Comparison of ENCODE assay signal across 9 cellular contexts in the genomic region with DNA sequence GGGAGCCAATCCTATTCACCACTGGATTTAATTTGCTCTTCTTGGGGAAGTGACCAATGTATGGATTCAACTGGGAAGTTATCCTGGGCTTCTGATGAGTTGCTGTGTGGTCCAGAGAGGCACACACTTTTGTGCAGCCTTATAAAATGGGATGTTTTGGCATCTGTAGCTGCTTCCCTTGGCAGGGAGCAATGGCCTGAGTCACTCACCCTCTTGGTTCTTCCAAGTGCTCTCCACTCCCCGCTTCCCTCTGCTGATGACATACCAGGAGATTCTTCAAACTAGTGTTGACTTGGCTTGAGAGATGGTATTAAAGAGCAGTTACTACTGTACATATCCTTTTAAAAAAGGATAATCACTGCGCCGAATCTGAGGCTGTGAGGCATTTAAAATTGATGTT.
A peak's percentile ranks its signal among the peaks of the same experiment; 100 is the strongest.
DNase-seq lines count a peak whose midpoint lies in the region; ATAC-seq and TF ChIP-seq lines count a peak whose summit lies in the region.
"Had no signal": no experiment of that assay in that cellular context is flagged by ENCODE, and none has a peak within 500 bp of the region (broad histone marks: within the 10 kb centered on the region; RNA-seq: fewer than 3 reads in every experiment).

No MANE protein-coding gene starts in this region.

- intact Hi-C loops in left ventricle myocardium inferior (cut with micrococcal nuclease), result no loop called here
- intact Hi-C loops in upper lobe of right lung (cut with DNase I), result no loop called here
- intact Hi-C loops in body of pancreas (cut with DNase I), result no loop called here

- H3K4me3 ChIP-seq in astrocyte of the spinal cord (ENCODE audit: low read depth, low read length) (no peak overlapping the region), left ventricle myocardium inferior (no peak overlapping the region), upper lobe of right lung (no peak overlapping the region), body of pancreas (no peak overlapping the region)

- no peaks in the 10 kb centered on the region for H3K27me3 ChIP-seq in left ventricle myocardium inferior (ENCODE audit: low read depth)
- no peaks in the 10 kb centered on the region for H3K27me3 ChIP-seq in upper lobe of right lung
- H3K27me3 ChIP-seq in body of pancreas, result no peaks in the 10 kb centered on the region

- H3K4me1 ChIP-seq in left ventricle myocardium inferior (peaks cover 55% of the 10 kb centered on the region), upper lobe of right lung (peaks cover 22% of the 10 kb centered on the region), body of pancreas (no peaks in the 10 kb centered on the region)

- peak; percentile 26 for DNase-seq in NCI-H510A treated with DMSO at 0.1 percent for 48 hours (lab: John Stamatoyannopoulos, UW)
- DNase-seq in NCI-H510A (lab: John Stamatoyannopoulos, UW), result no peak
- peak; percentile 80 for DNase-seq in astrocyte of the spinal cord (ENCODE audit: low read depth, low spot score)
- peak; percentile 37 for DNase-seq in left ventricle myocardium inferior
- no peak for DNase-seq in upper lobe of right lung
- DNase-seq in body of pancreas, result no peak
- DNase-seq: NCI-H526 had no signal

- in situ Hi-C loops in astrocyte of the spinal cord (cut with HindIII; ENCODE audit: low sequenced_read_pairs), result no loop called here

- no peak for TF ChIP-seq POLR2A in body of pancreas (IDR thresholded peaks at IDR 0.05)

- TF ChIP-seq CTCF in astrocyte of the spinal cord (IDR thresholded peaks at IDR 0.05; ENCODE audit: low read depth, low read length) (no peak), left ventricle myocardium inferior (IDR thresholded peaks at IDR 0.05; ENCODE audit: borderline replicate concordance) (no peak), upper lobe of right lung (IDR thresholded peaks at IDR 0.05) (no peak), body of pancreas (IDR thresholded peaks at IDR 0.05) (no peak)

- no peaks in the 10 kb centered on the region for H3K9me3 ChIP-seq in left ventricle myocardium inferior (replicated peaks)
- no peaks in the 10 kb centered on the region for H3K9me3 ChIP-seq in upper lobe of right lung
- no peaks in the 10 kb centered on the region for H3K9me3 ChIP-seq in body of pancreas

- 66 to 92% methylated on average over 2 to 3 of the region's 3 CpGs for WGBS in body of pancreas, 2 donors

- H3K36me3 ChIP-seq in left ventricle myocardium inferior (no peaks in the 10 kb centered on the region), upper lobe of right lung (no peaks in the 10 kb centered on the region), body of pancreas (replicated peaks in 1 of 2; ENCODE audit: insufficient read depth in 1 of 2, low read depth in 2 of 2) (no peaks in the 10 kb centered on the region)

- H3K27ac ChIP-seq in left ventricle myocardium inferior (replicated peaks) (peak overlapping the region; percentile 11), upper lobe of right lung (no peak overlapping the region), body of pancreas (no peak overlapping the region)

- peak; percentile 81 for ATAC-seq in upper lobe of right lung
- ATAC-seq in body of pancreas, result no peak
- no peak for ATAC-seq in HG02642 (IDR thresholded peaks at IDR 0.05; ENCODE audit: poor library complexity, unreplicated experiment)
- ATAC-seq in GM19324 (IDR thresholded peaks at IDR 0.05; ENCODE audit: low FRiP score, unreplicated experiment), result no peak

Comparison
In these comparisons a context has a peak if more than half of its experiments do, and no peak if none do; other contexts are left out.
1. DNase-seq: peak in NCI-H510A treated with DMSO at 0.1 percent for 48 hours (single experiment), astrocyte of the spinal cord (single experiment) and left ventricle myocardium inferior (single experiment); none in NCI-H510A (single experiment), upper lobe of right lung (single experiment) and body of pancreas (0 of 4).